ENCODE assay signal across 18 cellular contexts in the genomic region with DNA sequence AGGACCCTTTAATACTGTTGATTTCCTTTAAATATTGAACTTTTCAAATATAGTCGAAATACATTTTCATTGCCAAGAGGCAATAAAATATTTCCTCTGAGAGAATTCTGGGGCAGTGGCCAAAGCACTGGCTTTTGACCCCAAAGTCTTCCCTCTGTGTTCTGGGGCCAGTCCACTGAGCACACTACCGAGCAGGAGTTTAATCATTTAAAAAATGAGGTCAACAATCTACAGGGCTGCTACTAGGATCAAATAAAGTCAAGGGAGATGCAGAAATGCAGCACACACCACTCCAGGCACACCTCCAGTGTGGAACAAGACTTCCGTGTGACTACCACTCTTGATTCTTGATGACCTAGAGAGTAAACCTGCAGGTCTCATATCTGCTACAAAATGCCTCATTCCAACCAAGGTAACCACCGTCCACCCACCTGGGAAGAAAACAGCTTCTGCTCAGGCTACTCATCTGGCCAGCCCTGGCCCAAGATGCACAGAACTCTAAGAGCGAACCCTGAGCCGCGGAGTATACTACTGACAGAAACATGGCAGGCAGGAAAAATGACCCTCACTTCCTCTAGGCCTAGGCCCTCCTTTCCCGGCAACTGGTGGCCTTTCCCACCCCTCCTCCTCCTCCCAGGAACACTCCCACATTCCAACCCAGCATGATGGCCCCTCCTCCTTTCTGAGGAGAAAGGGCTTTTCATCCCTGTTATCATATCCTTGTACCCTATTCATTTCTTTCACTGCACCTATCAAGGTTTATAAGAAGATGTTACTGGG.
A peak's percentile ranks its signal among the peaks of the same experiment; 100 is the strongest.
DNase-seq lines count a peak whose midpoint lies in the region; ATAC-seq and TF ChIP-seq lines count a peak whose summit lies in the region.
"Had no signal": no experiment of that assay in that cellular context is flagged by ENCODE, and none has a peak within 500 bp of the region (broad histone marks: within the 10 kb centered on the region; RNA-seq: fewer than 3 reads in every experiment).

No MANE protein-coding gene starts in this region.

- peaks cover 0 to 11% (median 7%) of the 10 kb centered on the region in 9 donors for H3K9me3 Mint-ChIP-seq in naive thymus-derived CD8-positive, alpha-beta T cell
- peaks cover 6% of the 10 kb centered on the region for H3K9me3 Mint-ChIP-seq in chondrocyte (ENCODE audit: low read depth)

- no peaks in the 10 kb centered on the region for H3K36me3 ChIP-seq in iPS-18a (ENCODE audit: control insufficient read depth, low read depth, low read length)
- H3K36me3 ChIP-seq: suprapubic skin had no signal

- H3K36me3 Mint-ChIP-seq in T-helper 17 cell (ENCODE audit: low read depth) = peaks cover 3% of the 10 kb centered on the region
- peaks cover 5 to 9% (median 7%) of the 10 kb centered on the region in 3 donors for H3K36me3 Mint-ChIP-seq in naive thymus-derived CD8-positive, alpha-beta T cell
- H3K36me3 Mint-ChIP-seq in chondrocyte (ENCODE audit: low read depth) = peaks cover 3% of the 10 kb centered on the region

- peak overlapping the region; percentile 92 for H3K27ac Mint-ChIP-seq in T-helper 17 cell
- peak overlapping the region; percentile 53 to 93 (median 80) for H3K27ac Mint-ChIP-seq in naive thymus-derived CD8-positive, alpha-beta T cell
- H3K27ac Mint-ChIP-seq in chondrocyte (ENCODE audit: unreplicated experiment) = no peak overlapping the region

- DNase-seq in T-helper 17 cell (no peak), chondrocyte (ENCODE audit: low spot score) (no peak), hypothalamus (lab: John Stamatoyannopoulos, UW) (no peak), NAMALWA (ENCODE audit: low spot score) (no peak)
- DNase-seq in naive thymus-derived CD8-positive, alpha-beta T cell = no peak
- DNase-seq in stimulated activated naive CD4-positive, alpha-beta T cell (lab: John Stamatoyannopoulos, UW) = no peak
- DNase-seq: activated CD4-positive, alpha-beta T cell treated with anti-CD3 and anti-CD28 coated beads, Interleukin-2, amount 10 ng/mL, durations not matched to agents 7 days and 5 days; effector CD8-positive, alpha-beta T cell; foreskin fibroblast; NCI-H2081 treated with DMSO at 0.1 percent for 48 hours; NCI-H748 treated with DMSO at 0.1 percent for 48 hours; RPMI8226 had no signal

- H3K27me3 Mint-ChIP-seq in T-helper 17 cell (no peaks in the 10 kb centered on the region), chondrocyte (ENCODE audit: low read depth) (no peaks in the 10 kb centered on the region)
- no peaks in the 10 kb centered on the region for H3K27me3 Mint-ChIP-seq in naive thymus-derived CD8-positive, alpha-beta T cell
- H3K27me3 Mint-ChIP-seq: activated CD4-positive, alpha-beta T cell treated with anti-CD3 and anti-CD28 coated beads, Interleukin-2, amount 10 ng/mL, durations not matched to agents 7 days and 5 days; activated T-helper 17 cell treated with anti-CD3 and anti-CD28 coated beads, Interleukin-2, amount 50 U/mL, for 72 hours had no signal

- peaks cover 30% of the 10 kb centered on the region for H3K4me1 Mint-ChIP-seq in T-helper 17 cell
- H3K4me1 Mint-ChIP-seq in naive thymus-derived CD8-positive, alpha-beta T cell = peaks cover 25 to 50% (median 41%) of the 10 kb centered on the region in 4 donors
- H3K4me1 Mint-ChIP-seq in chondrocyte (ENCODE audit: low read depth) = no peaks in the 10 kb centered on the region

- no peak overlapping the region for H3K4me3 ChIP-seq in iPS-18a (ENCODE audit: low read length)
- H3K4me3 ChIP-seq: skin epidermis, suprapubic skin had no signal

- ATAC-seq in T-helper 17 cell = no peak
- ATAC-seq in naive thymus-derived CD8-positive, alpha-beta T cell = no peak

- H3K27ac ChIP-seq in C4-2B = peak overlapping the region; percentile 39; the same call in 1 of the 2 replicates
- H3K27ac ChIP-seq in iPS-18a (ENCODE audit: low read length) = peak overlapping the region; percentile 46
- H3K27ac ChIP-seq: HL-60, suprapubic skin had no signal

- POLR2A ChIA-PET in naive thymus-derived CD8-positive, alpha-beta T cell (lab: Charles Lee) = interaction anchor here (1.0 kb wide), 1 partner anchor 9 kb away, joined by 4 read pairs; no protein-coding TSS in a partner anchor

- no peak overlapping the region for H3K9ac ChIP-seq in iPS-18a (ENCODE audit: low read length)

- H3K9me3 ChIP-seq in T-helper 17 cell (ENCODE audit: control insufficient read depth, low read length, poor library complexity, severe bottlenecking) = no peaks in the 10 kb centered on the region
- no peaks in the 10 kb centered on the region for H3K9me3 ChIP-seq in iPS-18a (ENCODE audit: control insufficient read depth, low read depth, low read length)
- H3K9me3 ChIP-seq: suprapubic skin had no signal

- H3K4me3 Mint-ChIP-seq in T-helper 17 cell (no peak overlapping the region), chondrocyte (ENCODE audit: unreplicated experiment) (no peak overlapping the region)
- H3K4me3 Mint-ChIP-seq in naive thymus-derived CD8-positive, alpha-beta T cell = no peak overlapping the region
- H3K4me3 Mint-ChIP-seq: activated CD4-positive, alpha-beta T cell treated with anti-CD3 and anti-CD28 coated beads, Interleukin-2, amount 10 ng/mL, durations not matched to agents 7 days and 5 days had no signal

- TF ChIP-seq CTCF in C4-2B (conservative IDR thresholded peaks at IDR 0.05) = no peak
- TF ChIP-seq CTCF in chondrocyte (IDR thresholded peaks at IDR 0.05) = no peak

- no peaks in the 10 kb centered on the region for H3K27me3 ChIP-seq in iPS-18a (ENCODE audit: control insufficient read depth, insufficient read depth, low read length)
- H3K27me3 ChIP-seq: suprapubic skin had no signal

- peaks cover 12% of the 10 kb centered on the region for H3K4me1 ChIP-seq in iPS-18a (ENCODE audit: control insufficient read depth, low read depth, low read length)
